Comparison of ENCODE assay signal across 10 cellular contexts in genomic region chr10:15245530-15245929, GRCh38.
DNase-seq lines count a peak whose midpoint lies in the region; ATAC-seq and TF ChIP-seq lines count a peak whose summit lies in the region.
"Had no signal": no experiment of that assay in that cellular context is flagged by ENCODE, and none has a peak within 500 bp of the region (broad histone marks: within the 10 kb centered on the region; RNA-seq: fewer than 3 reads in every experiment).

No MANE protein-coding gene starts in this region.

- H3K4me1 Mint-ChIP-seq in Caco-2 (ENCODE audit: low read depth, unreplicated experiment) (no peaks in the 10 kb centered on the region), immature natural killer cell (no peaks in the 10 kb centered on the region)

- no peak overlapping the region for H3K4me3 ChIP-seq in Caco-2 (ENCODE audit: low read depth, low read length)
- H3K4me3 ChIP-seq in HCT116 (replicated peaks in 1 of 2; ENCODE audit: low read depth in 1 of 2, low read length in 2 of 2) = no peak overlapping the region
- H3K4me3 ChIP-seq in MG63 = no peak overlapping the region

- H2AFZ ChIP-seq in HCT116 (ENCODE audit: low read depth, low read length, poor library complexity, severe bottlenecking) = no peak overlapping the region

- no TSS peak for BruUV-seq in Caco-2 (replicated peaks; lab: Mats Ljungman, UMichigan)
- no TSS peak for BruUV-seq in HCT116 (replicated peaks; lab: Mats Ljungman, UMichigan)

- POLR2A ChIA-PET in Caco-2 (lab: Charles Lee) = no interaction called here
- POLR2A ChIA-PET in HCT116 (lab: Charles Lee) = no interaction called here

- no peaks in the 10 kb centered on the region for H3K9me2 ChIP-seq in HCT116 (ENCODE audit: insufficient read depth)

- H3K9me3 ChIP-seq in Caco-2 (no peaks in the 10 kb centered on the region), HCT116 (ENCODE audit: control insufficient read depth in 1 of 2, insufficient read depth in 1 of 2, low read depth in 1 of 2, low read length in 2 of 2) (no peaks in the 10 kb centered on the region), MG63 (no peaks in the 10 kb centered on the region)

- peak; percentile 27; the same call in 1 of the 2 replicates for TF ChIP-seq RAD21 in HCT116 (IDR thresholded peaks at IDR 0.05; ENCODE audit: low read depth)

- H3K9ac ChIP-seq in HCT116 (ENCODE audit: low read length) = no peak overlapping the region

- no peak for TF ChIP-seq POLR2A in HCT116 (IDR thresholded peaks at IDR 0.05; ENCODE audit: borderline replicate concordance, extremely low read depth, insufficient read depth, insufficient read length)

- ATAC-seq in HCT116 (peak; percentile 73), HG03095 (IDR thresholded peaks at IDR 0.05; ENCODE audit: unreplicated experiment) (no peak)

- no peak overlapping the region for H3K4me3 Mint-ChIP-seq in Caco-2 (ENCODE audit: unreplicated experiment)
- H3K4me3 Mint-ChIP-seq in immature natural killer cell = no peak overlapping the region
- H3K4me3 Mint-ChIP-seq: T-helper 1 cell treated with Interleukin-12 subunit alpha and Interleukin-12 subunit beta and Interleukin-4 antibody, amounts not matched to agents 30 μg/mL and 1 μg/mL, for 36 hours had no signal

- RAD21 ChIA-PET in HCT116 (lab: Charles Lee; ENCODE audit: low non-redundant PET in 1 of 2, low total read pairs in 2 of 2, uncharacterized antibody in 2 of 2, unreplicated experiment in 2 of 2) = no interaction called here

- H3K27me3 Mint-ChIP-seq in Caco-2 (ENCODE audit: insufficient read depth, unreplicated experiment) (no peaks in the 10 kb centered on the region), immature natural killer cell (ENCODE audit: low read depth in 3 of 3) (no peaks in the 10 kb centered on the region)

- H3K9me3 Mint-ChIP-seq in Caco-2 (ENCODE audit: unreplicated experiment) (no peaks in the 10 kb centered on the region), immature natural killer cell (no peaks in the 10 kb centered on the region)
- H3K9me3 Mint-ChIP-seq: T-helper 1 cell treated with Interleukin-12 subunit alpha and Interleukin-12 subunit beta and Interleukin-4 antibody, amounts not matched to agents 30 μg/mL and 1 μg/mL, for 36 hours had no signal

- CTCF ChIA-PET in Caco-2 (lab: Charles Lee) = no interaction called here
- CTCF ChIA-PET in HCT116 (lab: Charles Lee) = no interaction called here

- no peaks in the 10 kb centered on the region; the same call in none of the 2 replicates for H3K36me3 ChIP-seq in Caco-2 (ENCODE audit: control insufficient read depth, insufficient read depth, low read length)
- no peaks in the 10 kb centered on the region for H3K36me3 ChIP-seq in HCT116 (ENCODE audit: control insufficient read depth in 1 of 2, insufficient read depth in 2 of 2, low read length in 2 of 2)
- H3K36me3 ChIP-seq in MG63 = peaks cover 32% of the 10 kb centered on the region

- peaks cover 3% of the 10 kb centered on the region for H3K36me3 Mint-ChIP-seq in Caco-2 (ENCODE audit: insufficient read depth, unreplicated experiment)
- H3K36me3 Mint-ChIP-seq in immature natural killer cell = no peaks in the 10 kb centered on the region

- no peak overlapping the region for H3K27ac ChIP-seq in HCT116 (ENCODE audit: low read depth, low read length)

- TF ChIP-seq CTCF in Caco-2 (IDR thresholded peaks at IDR 0.05; ENCODE audit: insufficient read depth in 1 of 2, low read depth in 1 of 2, low read length in 1 of 2, severe bottlenecking in 1 of 2, unreplicated experiment in 1 of 2) = peak; percentile 56 to 66
- peak; percentile 26 to 66 (median 64); a peak in 5 of 6 replicates for TF ChIP-seq CTCF in HCT116 (IDR thresholded peaks at IDR 0.05 in 2 of 3, conservative IDR thresholded peaks at IDR 0.05 in 1 of 3; ENCODE audit: borderline replicate concordance in 1 of 3, insufficient read depth in 1 of 3, low read depth in 2 of 3, low read length in 2 of 3)

- intact Hi-C loops in Caco-2 (cut with micrococcal nuclease; ENCODE audit: unreplicated experiment) = loop anchor here (2.0 kb wide), 1 partner anchor 77 kb away; the partner anchor contains the start of gene NMT2
- intact Hi-C loops in HCT116 (cut with micrococcal nuclease) = no loop called here

- H3K4me2 ChIP-seq in HCT116 (ENCODE audit: low read length) = no peak overlapping the region

- H3K79me2 ChIP-seq in HCT116 (ENCODE audit: insufficient read depth, low read length) = no peaks in the 10 kb centered on the region; the same call in 1 of the 2 replicates

- H3K27me3 ChIP-seq in Caco-2 (replicated peaks; ENCODE audit: control insufficient read depth, insufficient read depth, low read length) = no peaks in the 10 kb centered on the region
- no peaks in the 10 kb centered on the region for H3K27me3 ChIP-seq in HCT116 (ENCODE audit: insufficient read depth, low read length)
- no peaks in the 10 kb centered on the region for H3K27me3 ChIP-seq in MG63

- H3K4me1 ChIP-seq in Caco-2 = no peaks in the 10 kb centered on the region
- peaks cover 10 to 20% of the 10 kb centered on the region in 2 experiments for H3K4me1 ChIP-seq in HCT116 (ENCODE audit: control insufficient read depth in 1 of 2, insufficient read depth in 2 of 2, low read length in 2 of 2)

- H3K27ac Mint-ChIP-seq in Caco-2 (ENCODE audit: unreplicated experiment) = no peak overlapping the region
- H3K27ac Mint-ChIP-seq in immature natural killer cell = peak overlapping the region in 1 of 6 donors; percentile 50
- H3K27ac Mint-ChIP-seq: T-helper 1 cell treated with Interleukin-12 subunit alpha and Interleukin-12 subunit beta and Interleukin-4 antibody, amounts not matched to agents 30 μg/mL and 1 μg/mL, for 36 hours had no signal

- DNase-seq in Caco-2 (peak in 1 of 2 experiments; percentile 48), HCT116 (ENCODE audit: low read depth, low spot score) (peak; percentile 21), UCSD-AML1 (lab: John Stamatoyannopoulos, UW; ENCODE audit: unreplicated experiment) (peak; percentile 20), immature natural killer cell (peak in 2 of 3 donors; percentile 4 to 25), DMS53 (lab: John Stamatoyannopoulos, UW) (no peak), MG63 (no peak)
- DNase-seq in NK-92 treated with Interleukin-12 subunit alpha and Interleukin-12 subunit beta, amount 100 ng/mL, for 24 hours (lab: John Stamatoyannopoulos, UW) = no peak
- DNase-seq: midbrain had no signal

- H4K20me1 ChIP-seq in HCT116 (ENCODE audit: insufficient read depth) = no peaks in the 10 kb centered on the region

TF ChIP-seq in HCT116, 20 proteins besides CTCF, POLR2A, EP300 and RAD21:
- TF ChIP-seq FOSL1 (IDR thresholded peaks at IDR 0.05; ENCODE audit: low read depth) (no peak), ELF1 (IDR thresholded peaks at IDR 0.05; ENCODE audit: borderline replicate concordance, low read depth) (no peak), REST (IDR thresholded peaks at IDR 0.05; ENCODE audit: low read depth) (no peak), EZH2phosphoT487 (IDR thresholded peaks at IDR 0.05; ENCODE audit: borderline replicate concordance) (no peak), ZBTB33 (IDR thresholded peaks at IDR 0.05; ENCODE audit: extremely low read depth, insufficient replicate concordance, low read length) (no peak), ZNF274 (IDR thresholded peaks at IDR 0.05; ENCODE audit: low read depth, low read length) (no peak), CEBPB (IDR thresholded peaks at IDR 0.05; ENCODE audit: low read depth) (no peak), POLR2AphosphoS5 (IDR thresholded peaks at IDR 0.05; ENCODE audit: low read depth, low read length) (no peak), YY1 (IDR thresholded peaks at IDR 0.05; ENCODE audit: extremely low read depth, insufficient replicate concordance, low read depth, low read length) (no peak)
- TF ChIP-seq, protein P1, sequence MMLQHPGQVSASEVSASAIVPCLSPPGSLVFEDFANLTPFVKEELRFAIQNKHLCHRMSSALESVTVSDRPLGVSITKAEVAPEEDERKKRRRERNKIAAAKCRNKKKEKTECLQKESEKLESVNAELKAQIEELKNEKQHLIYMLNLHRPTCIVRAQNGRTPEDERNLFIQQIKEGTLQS (IDR thresholded peaks at IDR 0.05) = no peak
TF ChIP-seq in HCT116: peak in this region for 0.

Comparison
In these comparisons a context has a peak if more than half of its experiments do, and no peak if none do; other contexts are left out.
1. DNase-seq: peak in HCT116 (single experiment), UCSD-AML1 (single experiment) and immature natural killer cell (2 of 3); none in NK-92 treated with Interleukin-12 subunit alpha and Interleukin-12 subunit beta, amount 100 ng/mL, for 24 hours (single experiment), DMS53 (single experiment) and MG63 (single experiment).